ENCODE assay signal across 16 cellular contexts in genomic region chr11:62885137-62885536, GRCh38. TPM values are rescaled to one million over a fixed set of nuclear protein-coding genes. Genes with fewer than 3 reads are reported as not detected.
DNase-seq lines count a peak whose midpoint lies in the region; ATAC-seq, FAIRE-seq and TF ChIP-seq lines count a peak whose summit lies in the region.
"Had no signal": no experiment of that assay in that cellular context is flagged by ENCODE, and none has a peak within 500 bp of the region (broad histone marks: within the 10 kb centered on the region; RNA-seq: fewer than 3 reads in every experiment).

No MANE protein-coding gene starts in this region.

- POLR2A ChIA-PET in IMR-90 (lab: Charles Lee; ENCODE audit: unreplicated experiment): no interaction called here

- H3K4me2 ChIP-seq in IMR-90 (ENCODE audit: low read depth, low read length) (peak overlapping the region; percentile 25; the same call in 1 of the 2 replicates), astrocyte (ENCODE audit: low read length) (peak overlapping the region; percentile 64), mesenchymal stem cell (ENCODE audit: low read length, poor library complexity, severe bottlenecking) (no peak overlapping the region)

- TF ChIP-seq POLR2A in IMR-90 (IDR thresholded peaks at IDR 0.05; ENCODE audit: low read depth, low read length): no peak
- no peak for TF ChIP-seq POLR2A in heart left ventricle (IDR thresholded peaks at IDR 0.05)

- H4K8ac ChIP-seq in IMR-90 (ENCODE audit: low read depth in 2 of 2, low read length in 2 of 2) (no peak overlapping the region), mesenchymal stem cell (ENCODE audit: low read length) (no peak overlapping the region)

- dilution Hi-C loops in IMR-90 (cut with HindIII; ENCODE audit: low sequenced_read_pairs, unreplicated experiment): no loop called here

- H3K18ac ChIP-seq in IMR-90 (ENCODE audit: low read depth, low read length): no peak overlapping the region
- H3K18ac ChIP-seq in mesenchymal stem cell (ENCODE audit: low read depth in 1 of 2, low read length in 2 of 2): no peak overlapping the region

- in situ Hi-C loops in IMR-90 (cut with MboI; ENCODE audit: low sequenced_read_pairs): loop anchor here (25.0 kb wide), 1 partner anchor 777 kb away; the partner anchor contains the start of gene ATL3

- no peak overlapping the region for H2AK5ac ChIP-seq in IMR-90 (ENCODE audit: low read depth, low read length)
- no peak overlapping the region for H2AK5ac ChIP-seq in mesenchymal stem cell (ENCODE audit: low read length, severe bottlenecking)

- H4K91ac ChIP-seq in IMR-90 (ENCODE audit: insufficient read depth, low read depth, low read length) (no peak overlapping the region), mesenchymal stem cell (ENCODE audit: low read length) (no peak overlapping the region)

- H3K14ac ChIP-seq in IMR-90 (replicated peaks; ENCODE audit: low read depth, low read length) (no peak overlapping the region), mesenchymal stem cell (ENCODE audit: low read length in 2 of 2) (no peak overlapping the region)

- H3K27ac ChIP-seq in IMR-90 (ENCODE audit: insufficient read depth, low read length): no peak overlapping the region
- no peak overlapping the region for H3K27ac ChIP-seq in astrocyte (ENCODE audit: low read depth, low read length)
- no peak overlapping the region for H3K27ac ChIP-seq in mesenchymal stem cell (ENCODE audit: low read length, poor library complexity, severe bottlenecking)
- no peak overlapping the region for H3K27ac ChIP-seq in heart left ventricle
- H3K27ac ChIP-seq: psoas muscle, SJCRH30 had no signal

- H2BK20ac ChIP-seq in IMR-90 (ENCODE audit: low read depth, low read length): no peak overlapping the region

- peaks cover 38% of the 10 kb centered on the region for H3K4me1 Mint-ChIP-seq in astrocyte (ENCODE audit: low read depth, unreplicated experiment)

- peaks cover 83% of the 10 kb centered on the region for H4K20me1 ChIP-seq in IMR-90 (ENCODE audit: insufficient read depth, low read length)
- peaks cover 75% of the 10 kb centered on the region for H4K20me1 ChIP-seq in astrocyte (ENCODE audit: insufficient read depth, low read length)

- H2BK5ac ChIP-seq in IMR-90 (ENCODE audit: low read depth, low read length, poor library complexity, severe bottlenecking) (no peak overlapping the region), mesenchymal stem cell (ENCODE audit: low read depth, low read length, poor library complexity, severe bottlenecking) (no peak overlapping the region)

- H2AK9ac ChIP-seq in IMR-90 (replicated peaks; ENCODE audit: low read depth, low read length, poor library complexity): no peak overlapping the region

- H3K4me1 ChIP-seq in IMR-90 (ENCODE audit: control insufficient read depth, insufficient read depth, low read length) (peaks cover 22% of the 10 kb centered on the region), astrocyte (ENCODE audit: insufficient read depth, low read length) (peaks cover 21% of the 10 kb centered on the region), mesenchymal stem cell (ENCODE audit: control insufficient read depth, insufficient read depth, low read depth, low read length) (peaks cover 23% of the 10 kb centered on the region), heart left ventricle (peaks cover 7 to 56% (median 29%) of the 10 kb centered on the region in 12 donors), BE2C (0 out of 2 replicates have a peak, but pooled peaks cover 3% of the 10 kb centered on the region)

- H3K56ac ChIP-seq in IMR-90 (ENCODE audit: extremely low read depth, insufficient read depth, low read length): no peak overlapping the region

- H3K23ac ChIP-seq in IMR-90 (ENCODE audit: low read depth, low read length): no peak overlapping the region
- peak overlapping the region in 1 of 2 experiments; percentile 80 for H3K23ac ChIP-seq in mesenchymal stem cell (ENCODE audit: low read length in 2 of 2)

- no peak for FAIRE-seq in astrocyte (lab: Jason Lieb, UNC)

- 71% methylated on average over 1 of the region's 6 CpGs; no CpG with 5 or more reads in 1 of the 2 experiments for WGBS in IMR-90 (ENCODE audit: extremely low coverage in 2 of 2, insufficient read length in 1 of 2), 2 experiments
- 98% methylated on average over 6 of the region's 6 CpGs for WGBS in mesenchymal stem cell
- WGBS in heart left ventricle, 4 donors: 88 to 93% (median 92%) methylated on average over 6 of the region's 6 CpGs

- DNase-seq in AG09309 (ENCODE audit: low read depth) (no peak), IMR-90 (no peak), astrocyte (ENCODE audit: low read depth) (no peak), mesenchymal stem cell (no peak), NCI-H2196 treated with DMSO at 0.1 percent for 48 hours (lab: John Stamatoyannopoulos, UW; ENCODE audit: unreplicated experiment) (no peak), hepatic stellate cell (ENCODE audit: low spot score) (no peak), heart left ventricle (no peak), BE2C (no peak)
- DNase-seq: activated CD8-positive, alpha-beta memory T cell treated with anti-CD3 and anti-CD28 coated beads for 24 hours; DMS 273 treated with DMSO at 0.1 percent for 48 hours; foreskin melanocyte; NCI-H446 treated with DMSO at 0.1 percent for 48 hours; psoas muscle; SJCRH30; thyroid gland had no signal

- H3K4me3 ChIP-seq in AG09309 (ENCODE audit: control insufficient read depth, low read depth, low read length): peak overlapping the region; percentile 12
- no peak overlapping the region for H3K4me3 ChIP-seq in IMR-90 (ENCODE audit: insufficient read depth, low read depth, low read length)
- no peak overlapping the region for H3K4me3 ChIP-seq in astrocyte (ENCODE audit: insufficient read depth, low read depth, low read length)
- no peak overlapping the region for H3K4me3 ChIP-seq in mesenchymal stem cell (ENCODE audit: insufficient read depth in 1 of 2, low read depth in 1 of 2, low read length in 2 of 2)
- no peak overlapping the region for H3K4me3 ChIP-seq in heart left ventricle
- no peak overlapping the region for H3K4me3 ChIP-seq in BE2C (ENCODE audit: low read depth, low read length)
- H3K4me3 ChIP-seq: psoas muscle, SJCRH30, thyroid gland had no signal

- H2BK120ac ChIP-seq in IMR-90 (ENCODE audit: low read depth, low read length) (no peak overlapping the region), mesenchymal stem cell (ENCODE audit: low read depth, low read length) (no peak overlapping the region)

- H3K79me2 ChIP-seq in astrocyte (ENCODE audit: insufficient read depth, low read length): peaks cover 64% of the 10 kb centered on the region

- peaks cover 45% of the 10 kb centered on the region for H3K36me3 Mint-ChIP-seq in astrocyte (ENCODE audit: low read depth, unreplicated experiment)

- peak overlapping the region; percentile 75 for H3K4me3 Mint-ChIP-seq in astrocyte (ENCODE audit: unreplicated experiment)

- H3K27me3 Mint-ChIP-seq in astrocyte (ENCODE audit: low read depth, unreplicated experiment): no peaks in the 10 kb centered on the region

- intact Hi-C loops in IMR-90 (cut with micrococcal nuclease): no loop called here
- intact Hi-C loops in heart left ventricle (cut with DNase I): no loop called here

- no peak overlapping the region for H4K5ac ChIP-seq in IMR-90 (ENCODE audit: low read depth, low read length)

- no peak overlapping the region for H2AFZ ChIP-seq in IMR-90 (replicated peaks; ENCODE audit: low read length, poor library complexity)
- no peak overlapping the region for H2AFZ ChIP-seq in astrocyte (ENCODE audit: low read depth, low read length)
- no peak overlapping the region for H2AFZ ChIP-seq in mesenchymal stem cell (ENCODE audit: low read depth, low read length)

- H3K27ac Mint-ChIP-seq in astrocyte (ENCODE audit: unreplicated experiment): no peak overlapping the region

- peaks cover 25% of the 10 kb centered on the region; the same call in 1 of the 2 replicates for H3K9me1 ChIP-seq in IMR-90 (ENCODE audit: insufficient read depth, low read length)

- TF ChIP-seq CTCF in AG09309 (IDR thresholded peaks at IDR 0.05; ENCODE audit: control insufficient read depth, insufficient read depth, low read depth, low read length, missing control alignments) (no peak), IMR-90 (conservative IDR thresholded peaks at IDR 0.05; ENCODE audit: low read depth, low read length) (no peak), astrocyte (IDR thresholded peaks at IDR 0.05; ENCODE audit: insufficient read depth, low read depth, low read length) (no peak), heart left ventricle (IDR thresholded peaks at IDR 0.05) (no peak), BE2C (IDR thresholded peaks at IDR 0.05; ENCODE audit: low read depth, low read length) (no peak)

- CTCF ChIA-PET in IMR-90 (lab: Yijun Ruan, JAX): interaction anchor here (0.6 to 1.5 kb wide), 2 partner anchors 21 to 220 kb away, joined by 3 read pairs; partner anchors contain the start of genes C11orf98 and CSKMT

- no TSS peak for BruUV-seq in IMR-90 (replicated peaks; lab: Mats Ljungman, UMichigan)

- no peaks in the 10 kb centered on the region for H3K27me3 ChIP-seq in IMR-90 (ENCODE audit: control insufficient read depth, insufficient read depth, low read length)
- no peaks in the 10 kb centered on the region for H3K27me3 ChIP-seq in astrocyte (ENCODE audit: insufficient read depth, low read length)
- H3K27me3 ChIP-seq in mesenchymal stem cell (ENCODE audit: control insufficient read depth in 1 of 2, insufficient read depth in 1 of 2, low read length in 2 of 2): no peaks in the 10 kb centered on the region
- no peaks in the 10 kb centered on the region for H3K27me3 ChIP-seq in heart left ventricle
- H3K27me3 ChIP-seq in BE2C: no peaks in the 10 kb centered on the region
- H3K27me3 ChIP-seq: SJCRH30, thyroid gland had no signal

- ATAC-seq in IMR-90 (ENCODE audit: low read depth) (no peak), heart left ventricle (no peak)
- ATAC-seq: left lobe of liver, psoas muscle had no signal

- no peak overlapping the region for H2BK15ac ChIP-seq in IMR-90 (ENCODE audit: low read depth, low read length)
- no peak overlapping the region for H2BK15ac ChIP-seq in mesenchymal stem cell (ENCODE audit: low read depth, poor library complexity, severe bottlenecking)

- no peak overlapping the region for H2BK12ac ChIP-seq in mesenchymal stem cell (ENCODE audit: low read length in 2 of 2)

- no peaks in the 10 kb centered on the region for H3K9me3 ChIP-seq in IMR-90 (ENCODE audit: control insufficient read depth, insufficient read depth, low read length)
- H3K9me3 ChIP-seq in astrocyte (ENCODE audit: insufficient read depth, low read depth, low read length): no peaks in the 10 kb centered on the region
- H3K9me3 ChIP-seq in mesenchymal stem cell (ENCODE audit: control insufficient read depth, low read length): no peaks in the 10 kb centered on the region
- no peaks in the 10 kb centered on the region for H3K9me3 ChIP-seq in heart left ventricle
- no peaks in the 10 kb centered on the region for H3K9me3 ChIP-seq in BE2C
- H3K9me3 ChIP-seq: psoas muscle, SJCRH30, thyroid gland had no signal

- H3K9ac ChIP-seq in IMR-90 (ENCODE audit: low read depth, low read length) (no peak overlapping the region), astrocyte (ENCODE audit: low read length) (peak overlapping the region; percentile 36), mesenchymal stem cell (ENCODE audit: low read length) (peak overlapping the region; percentile 49)

- H3K79me1 ChIP-seq in IMR-90 (ENCODE audit: low read depth in 1 of 2, low read length in 2 of 2): peaks cover 25 to 76% of the 10 kb centered on the region in 2 experiments
- peaks cover 22% of the 10 kb centered on the region for H3K79me1 ChIP-seq in mesenchymal stem cell (replicated peaks; ENCODE audit: low read length, poor library complexity, severe bottlenecking)

- H3K36me3 ChIP-seq in IMR-90 (ENCODE audit: control insufficient read depth, insufficient read depth, low read length): peaks cover 76% of the 10 kb centered on the region
- peaks cover 68% of the 10 kb centered on the region for H3K36me3 ChIP-seq in astrocyte (ENCODE audit: insufficient read depth, low read length)
- peaks cover 60 to 83% of the 10 kb centered on the region in 2 experiments for H3K36me3 ChIP-seq in mesenchymal stem cell (ENCODE audit: control insufficient read depth in 1 of 2, insufficient read depth in 2 of 2, low read depth in 1 of 2, low read length in 2 of 2)
- peaks cover 5 to 79% (median 72%) of the 10 kb centered on the region in 9 donors for H3K36me3 ChIP-seq in heart left ventricle
- peaks cover 84% of the 10 kb centered on the region for H3K36me3 ChIP-seq in BE2C

- H3K4ac ChIP-seq in IMR-90 (ENCODE audit: low read depth, low read length) (no peak overlapping the region), mesenchymal stem cell (ENCODE audit: low read depth in 1 of 2, low read length in 2 of 2) (no peak overlapping the region)

- no peaks in the 10 kb centered on the region for H3K9me3 Mint-ChIP-seq in astrocyte (ENCODE audit: unreplicated experiment)

- no peak for TF ChIP-seq RAD21 in IMR-90 (IDR thresholded peaks at IDR 0.05; ENCODE audit: low read length)

RNA-seq across cellular contexts. Expression of gene SLC3A2, which starts 4.4 kb away (rescaled TPM):
- total RNA-seq in IMR-90 (2012; rRNA removed) (114 and 140 TPM in 2 replicates), astrocyte (588 and 592 TPM in 2 replicates), heart left ventricle (10 to 100 TPM; 26.6 to 76.0 (median 59.1) TPM)
- polyA plus RNA-seq in IMR-90 (2012; rRNA removed) (239 TPM in 2 replicates), heart left ventricle (100 to 1,000 TPM in 1 of 2 donors, 10 to 100 TPM in 1; 27.1 to 103 TPM)
- polyA plus RNA-seq in IMR-90 (2012; cell fraction: cytosol; rRNA removed): 251 and 299 TPM in 2 replicates
- polyA plus RNA-seq in IMR-90 (2012; cell fraction: nucleus; rRNA removed; ENCODE audit: low replicate concordance): 340 and 413 TPM in 2 replicates
- polyA plus RNA-seq in mesenchymal stem cell (2013, experiment 1 of 2): 107 TPM
- 99.1 TPM for polyA plus RNA-seq in mesenchymal stem cell (2013, experiment 2 of 2)
- polyA plus RNA-seq in BE2C (2012; ENCODE audit: insufficient read depth, insufficient read length, low read depth): 878 TPM

RNA-seq across cellular contexts. Expression of gene CHRM1, which starts 36.0 kb away (rescaled TPM):
- total RNA-seq in IMR-90 (2012; rRNA removed) (not detected in 2 replicates), astrocyte (not detected in 2 replicates), heart left ventricle (under 1 TPM in 2 of 9 donors, not detected in 7; 0.08 to 0.31 TPM)
- polyA plus RNA-seq in IMR-90 (2012; rRNA removed) (not detected in 2 replicates), heart left ventricle (not detected)
- polyA plus RNA-seq in IMR-90 (2012; cell fraction: cytosol; rRNA removed): not detected in 2 replicates
- not detected in 2 replicates for polyA plus RNA-seq in IMR-90 (2012; cell fraction: nucleus; rRNA removed; ENCODE audit: low replicate concordance)
- 0.01 TPM for polyA plus RNA-seq in mesenchymal stem cell (2013, experiment 1 of 2)
- not detected for polyA plus RNA-seq in mesenchymal stem cell (2013, experiment 2 of 2)
- polyA plus RNA-seq in BE2C (2012; ENCODE audit: insufficient read depth, insufficient read length, low read depth): 5.8 TPM
- total RNA-seq: left lobe of liver, psoas muscle, SJCRH30, thyroid gland had no signal

RNA-seq across cellular contexts. Expression of gene WDR74, which starts 45.7 kb away (rescaled TPM):
- 40.8 and 44.3 TPM in 2 replicates for total RNA-seq in IMR-90 (2012; rRNA removed)
- 38.4 and 41.9 TPM in 2 replicates for polyA plus RNA-seq in IMR-90 (2012; rRNA removed)
- 31.9 and 59.9 TPM in 2 replicates for polyA plus RNA-seq in IMR-90 (2012; cell fraction: cytosol; rRNA removed)
- polyA plus RNA-seq in IMR-90 (2012; cell fraction: nucleus; rRNA removed; ENCODE audit: low replicate concordance): 66.2 and 131 TPM in 2 replicates
- 46.8 and 53.5 TPM in 2 replicates for total RNA-seq in astrocyte
- 15.6 TPM for polyA plus RNA-seq in mesenchymal stem cell (2013, experiment 1 of 2)
- polyA plus RNA-seq in mesenchymal stem cell (2013, experiment 2 of 2): 14.5 TPM
- 10 to 100 TPM; 19.2 to 36.6 (median 24.8) TPM for total RNA-seq in heart left ventricle
- polyA plus RNA-seq in heart left ventricle: 10 to 100 TPM; 28.7 to 70.6 TPM
- 189 TPM for polyA plus RNA-seq in BE2C (2012; ENCODE audit: insufficient read depth, insufficient read length, low read depth)

RNA-seq across cellular contexts. Expression of gene TEX54, which starts 52.5 kb away (rescaled TPM):
- total RNA-seq in IMR-90 (2012; rRNA removed) (not detected in 2 replicates), astrocyte (not detected in 2 replicates), heart left ventricle (not detected)
- polyA plus RNA-seq in IMR-90 (2012; rRNA removed) (not detected in 2 replicates), heart left ventricle (not detected)
- polyA plus RNA-seq in IMR-90 (2012; cell fraction: cytosol; rRNA removed): not detected in 2 replicates
- not detected in 2 replicates for polyA plus RNA-seq in IMR-90 (2012; cell fraction: nucleus; rRNA removed; ENCODE audit: low replicate concordance)
- polyA plus RNA-seq in mesenchymal stem cell (2013, experiment 1 of 2): not detected
- polyA plus RNA-seq in mesenchymal stem cell (2013, experiment 2 of 2): 0.16 TPM
- polyA plus RNA-seq in BE2C (2012; ENCODE audit: insufficient read depth, insufficient read length, low read depth): not detected
- total RNA-seq: left lobe of liver, psoas muscle, SJCRH30, thyroid gland had no signal
- polyA plus RNA-seq: psoas muscle had no signal

RNA-seq across cellular contexts. Expression of gene STX5, which starts 53.3 kb away (rescaled TPM):
- total RNA-seq in IMR-90 (2012; rRNA removed) (48.6 and 49.5 TPM in 2 replicates), astrocyte (44.2 and 45.7 TPM in 2 replicates), heart left ventricle (10 to 100 TPM; 16.2 to 26.8 (median 18.9) TPM)
- polyA plus RNA-seq in IMR-90 (2012; rRNA removed) (43.1 and 43.5 TPM in 2 replicates), heart left ventricle (10 to 100 TPM in 1 of 2 donors, 1 to 10 TPM in 1; 8.6 to 36.1 TPM)
- 24.5 and 39.6 TPM in 2 replicates for polyA plus RNA-seq in IMR-90 (2012; cell fraction: cytosol; rRNA removed)
- polyA plus RNA-seq in IMR-90 (2012; cell fraction: nucleus; rRNA removed; ENCODE audit: low replicate concordance): 35.4 and 47.9 TPM in 2 replicates
- polyA plus RNA-seq in mesenchymal stem cell (2013, experiment 1 of 2): 38.1 TPM
- polyA plus RNA-seq in mesenchymal stem cell (2013, experiment 2 of 2): 36.9 TPM
- polyA plus RNA-seq in BE2C (2012; ENCODE audit: insufficient read depth, insufficient read length, low read depth): 13.3 TPM
